ENCODE assay signal across 19 cellular contexts in the genomic region with DNA sequence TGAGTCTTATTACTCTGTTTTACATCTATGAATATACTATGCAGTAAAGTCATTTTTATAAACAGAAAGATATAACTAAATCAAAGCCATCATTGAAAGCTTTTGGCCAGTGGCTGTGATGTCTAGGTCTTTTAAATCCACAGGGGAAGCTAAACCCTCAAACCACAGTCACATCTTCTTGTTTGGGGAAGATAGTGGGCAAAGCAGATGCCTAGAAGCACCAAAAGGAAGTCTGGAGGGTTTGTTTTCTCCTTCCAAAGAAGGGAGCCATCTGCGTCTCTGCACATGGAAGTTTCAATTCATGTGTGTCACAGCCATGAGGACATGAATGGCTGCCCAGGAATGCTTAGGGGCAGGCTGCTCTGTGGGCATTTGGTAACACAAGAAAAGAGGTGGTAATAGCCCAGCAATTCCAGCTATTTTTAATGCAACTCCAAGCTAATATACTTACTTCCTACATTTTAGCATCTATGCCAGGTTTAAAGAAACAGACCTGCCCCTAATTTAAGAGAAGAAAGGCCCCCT.
DNase-seq lines count a peak whose midpoint lies in the region; ATAC-seq and TF ChIP-seq lines count a peak whose summit lies in the region.
"Had no signal": no experiment of that assay in that cellular context is flagged by ENCODE, and none has a peak within 500 bp of the region (broad histone marks: within the 10 kb centered on the region; RNA-seq: fewer than 3 reads in every experiment).

No MANE protein-coding gene starts in this region.

- no peak overlapping the region for H3K4me3 ChIP-seq in Jurkat, Clone E6-1 (ENCODE audit: low read length)
- H3K4me3 ChIP-seq in epithelial cell of esophagus (ENCODE audit: low read length), result no peak overlapping the region
- H3K4me3 ChIP-seq: lower lobe of right lung, tibial nerve had no signal

- TF ChIP-seq CTCF in epithelial cell of esophagus (IDR thresholded peaks at IDR 0.05; ENCODE audit: insufficient read depth, low read depth, low read length, missing control alignments), result no peak

- ATAC-seq in HG03432 (IDR thresholded peaks at IDR 0.05; ENCODE audit: unreplicated experiment), result no peak
- ATAC-seq: activated CD8-positive, alpha-beta memory T cell treated with anti-CD3 and anti-CD28 coated beads, Interleukin-2, amount 10 ng/mL, durations not matched to agents 7 days and 5 days; lower lobe of right lung; sciatic nerve had no signal

- DNase-seq in AG08396 (ENCODE audit: low spot score), result peak; percentile 9
- peak; percentile 16 for DNase-seq in Jurkat, Clone E6-1 (ENCODE audit: low read depth, low spot score)
- peak; percentile 22 for DNase-seq in epithelial cell of esophagus (ENCODE audit: low read depth)
- peak; percentile 67 for DNase-seq in myocyte (ENCODE audit: low read depth)
- DNase-seq in hepatic stellate cell (ENCODE audit: low spot score), result no peak
- DNase-seq in NK-92 treated with Interleukin-12 subunit alpha and Interleukin-12 subunit beta, amount 100 ng/mL, for 24 hours (lab: John Stamatoyannopoulos, UW), result no peak
- no peak for DNase-seq in AML-193 (lab: John Stamatoyannopoulos, UW)
- DNase-seq: activated CD4-positive, alpha-beta T cell treated with anti-CD3 and anti-CD28 coated beads for 1 hour; activated CD8-positive, alpha-beta memory T cell treated with anti-CD3 and anti-CD28 coated beads, Interleukin-2, amount 10 ng/mL, durations not matched to agents 7 days and 5 days; COR-L47; lower lobe of right lung; NCI-H1417; NCI-H2227 treated with DMSO at 0.1 percent for 48 hours; Right ventricle myocardium superior; stimulated activated CD4-positive, alpha-beta T cell treated with anti-CD3 and anti-CD28 coated beads, Interleukin-4, amount 100 ng/mL, for 1 hour; stimulated activated CD8-positive, alpha-beta memory T cell treated with anti-CD3 and anti-CD28 coated beads, Interleukin-4, amount 100 ng/mL, for 48 hours had no signal

Comparison
In these comparisons a context has a peak if more than half of its experiments do, and no peak if none do; other contexts are left out.
1. DNase-seq: peak in AG08396 (single experiment), Jurkat, Clone E6-1 (single experiment), epithelial cell of esophagus (single experiment) and myocyte (single experiment); none in hepatic stellate cell (single experiment), NK-92 treated with Interleukin-12 subunit alpha and Interleukin-12 subunit beta, amount 100 ng/mL, for 24 hours (single experiment) and AML-193 (0 of 2).